In genomic region chr9:117679425-117679824, GRCh38 we compare ENCODE assay signal across 26 cellular contexts. TPM values are rescaled to one million over a fixed set of nuclear protein-coding genes. Genes with fewer than 3 reads are reported as not detected.
DNase-seq lines count a peak whose midpoint lies in the region; FAIRE-seq and TF ChIP-seq lines count a peak whose summit lies in the region.
"Had no signal": no experiment of that assay in that cellular context is flagged by ENCODE, and none has a peak within 500 bp of the region (broad histone marks: within the 10 kb centered on the region; RNA-seq: fewer than 3 reads in every experiment).

No MANE protein-coding gene starts in this region.

- peaks cover 4% of the 10 kb centered on the region; the same call in 1 of the 2 replicates for H3K9me2 ChIP-seq in GM23248 (ENCODE audit: insufficient read depth)
- H3K9me2 ChIP-seq in OCI-LY1 (ENCODE audit: low read depth, low read length) = no peaks in the 10 kb centered on the region

- peaks cover 2% of the 10 kb centered on the region for H3K27me3 Mint-ChIP-seq in endodermal cell (ENCODE audit: insufficient read depth)
- H3K27me3 Mint-ChIP-seq: stimulated activated naive CD8-positive, alpha-beta T cell treated with anti-CD3 and anti-CD28 coated beads, Interleukin-15, amount 100 ng/mL, for 72 hours had no signal

- H3K79me2 ChIP-seq in GM23248 (ENCODE audit: insufficient read depth) (no peaks in the 10 kb centered on the region), OCI-LY1 (ENCODE audit: insufficient read depth, low read length) (no peaks in the 10 kb centered on the region)
- H3K79me2 ChIP-seq: hepatocyte, parathyroid adenoma had no signal

- H3K4me1 Mint-ChIP-seq in endodermal cell = peaks cover 14% of the 10 kb centered on the region
- H3K4me1 Mint-ChIP-seq: nephron; stimulated activated naive CD8-positive, alpha-beta T cell treated with anti-CD3 and anti-CD28 coated beads, Interleukin-15, amount 100 ng/mL, for 72 hours had no signal

- H4K20me1 ChIP-seq in GM23248 (ENCODE audit: insufficient read depth) (no peaks in the 10 kb centered on the region), OCI-LY1 (ENCODE audit: insufficient read depth, low read length) (no peaks in the 10 kb centered on the region)

- no peak for TF ChIP-seq CTCF in OCI-LY1 (IDR thresholded peaks at IDR 0.05; ENCODE audit: low read length)
- no peak for TF ChIP-seq CTCF in endodermal cell (conservative IDR thresholded peaks at IDR 0.05)
- TF ChIP-seq CTCF in kidney (IDR thresholded peaks at IDR 0.05; ENCODE audit: borderline replicate concordance, extremely low read depth, insufficient read depth) = no peak

- in situ Hi-C loops in GM23248 (cut with MboI) = no loop called here

- no peaks in the 10 kb centered on the region for H3K36me3 ChIP-seq in GM23248 (ENCODE audit: low read depth)
- H3K36me3 ChIP-seq in OCI-LY1 (ENCODE audit: insufficient read depth, low read length) = no peaks in the 10 kb centered on the region
- H3K36me3 ChIP-seq in endodermal cell (ENCODE audit: control insufficient read depth, insufficient read depth, low read length) = no peaks in the 10 kb centered on the region
- H3K36me3 ChIP-seq in skeletal muscle satellite cell (ENCODE audit: insufficient read depth, low read length) = no peaks in the 10 kb centered on the region
- no peaks in the 10 kb centered on the region for H3K36me3 ChIP-seq in kidney (ENCODE audit: control insufficient read depth in 1 of 2, insufficient read depth in 2 of 2, low read length in 2 of 2)
- H3K36me3 ChIP-seq: left lung, right lobe of liver, tibial nerve had no signal

- intact Hi-C loops in kidney (cut with DNase I) = no loop called here

- H3K4me1 ChIP-seq in GM23248 (ENCODE audit: insufficient read depth) = peaks cover 38% of the 10 kb centered on the region
- H3K4me1 ChIP-seq in OCI-LY1 (ENCODE audit: insufficient read depth, low read length, severe bottlenecking) = no peaks in the 10 kb centered on the region
- H3K4me1 ChIP-seq in endodermal cell (ENCODE audit: control insufficient read depth, insufficient read depth, low read length) = peaks cover 6% of the 10 kb centered on the region
- H3K4me1 ChIP-seq in skeletal muscle satellite cell (ENCODE audit: control insufficient read depth, insufficient read depth, low read length) = peaks cover 31% of the 10 kb centered on the region
- H3K4me1 ChIP-seq in kidney (ENCODE audit: control insufficient read depth in 1 of 2, insufficient read depth in 1 of 2, low read depth in 1 of 2, low read length in 2 of 2) = no peaks in the 10 kb centered on the region
- H3K4me1 ChIP-seq: parathyroid adenoma, right lobe of liver had no signal

- H3K27me3 ChIP-seq in GM23248 (replicated peaks; ENCODE audit: insufficient read depth) (no peaks in the 10 kb centered on the region), OCI-LY1 (ENCODE audit: insufficient read depth, low read length) (no peaks in the 10 kb centered on the region), endodermal cell (ENCODE audit: control insufficient read depth, insufficient read depth, low read length, poor library complexity, severe bottlenecking) (no peaks in the 10 kb centered on the region), skeletal muscle satellite cell (ENCODE audit: control insufficient read depth, insufficient read depth, low read length) (no peaks in the 10 kb centered on the region)
- H3K27me3 ChIP-seq: left lung, right lobe of liver, tibial nerve had no signal

- H3K4me3 ChIP-seq in GM23248 (0 out of 2 replicates have a peak overlapping the region, but pooled peaks have one; percentile 7), OCI-LY1 (ENCODE audit: low read depth, low read length, poor library complexity, severe bottlenecking) (no peak overlapping the region), endodermal cell (ENCODE audit: low read length) (peak overlapping the region; percentile 16), skeletal muscle satellite cell (ENCODE audit: low read length) (no peak overlapping the region), kidney (ENCODE audit: low read length in 2 of 2) (no peak overlapping the region)
- H3K4me3 ChIP-seq: hepatocyte, left lung, right lobe of liver, SK-N-MC, tibial nerve had no signal

- no peak overlapping the region for H3K27ac Mint-ChIP-seq in endodermal cell
- H3K27ac Mint-ChIP-seq: CD8-positive, alpha-beta T cell; nephron; stimulated activated naive CD8-positive, alpha-beta T cell treated with anti-CD3 and anti-CD28 coated beads, Interleukin-15, amount 100 ng/mL, for 72 hours had no signal

- H3K9me3 Mint-ChIP-seq in endodermal cell = peaks cover 8% of the 10 kb centered on the region
- H3K9me3 Mint-ChIP-seq: activated T-cell treated with anti-CD3 and anti-CD28 coated beads, Interleukin-2, amount 50 U/mL, for 4 hours; CD8-positive, alpha-beta T cell; nephron had no signal

- 64 to 77% methylated on average over 2 of the region's 2 CpGs for WGBS in GM23248 (ENCODE audit: low coverage in 1 of 2, low lambda C conversion rate in 2 of 2, missing lambda C conversion rate in 2 of 2), 2 experiments
- 94 to 100% methylated on average over 2 of the region's 2 CpGs for WGBS in endodermal cell (ENCODE audit: insufficient coverage in 1 of 2, insufficient read length in 1 of 2), 2 experiments

- no peak overlapping the region for H3K27ac ChIP-seq in GM23248
- H3K27ac ChIP-seq in OCI-LY1 (ENCODE audit: low read depth, low read length, poor library complexity, severe bottlenecking) = no peak overlapping the region
- H3K27ac ChIP-seq in endodermal cell (ENCODE audit: low read depth, low read length) = no peak overlapping the region
- H3K27ac ChIP-seq in kidney (ENCODE audit: low read depth in 2 of 2, low read length in 2 of 2) = peak overlapping the region in 1 of 2 donors; percentile 32
- H3K27ac ChIP-seq: hepatocyte, parathyroid adenoma, right lobe of liver, SK-N-MC had no signal

- DNase-seq in GM23248 (no peak), endodermal cell (no peak), cerebellar cortex (ENCODE audit: low spot score) (no peak), NCI-H1436 treated with DMSO at 0.1 percent for 48 hours (lab: John Stamatoyannopoulos, UW) (no peak), kidney (no peak)
- DNase-seq: activated CD4-positive, alpha-beta T cell treated with anti-CD3 and anti-CD28 coated beads for 4 hours; activated naive CD4-positive, alpha-beta T cell treated with Interleukin-2 at 50 U/mL for 16 hours; activated T-cell treated with anti-CD3 and anti-CD28 coated beads, Interleukin-2, amount 50 U/mL, for 4 hours; amniotic stem cell; CD8-positive, alpha-beta T cell; KBM-7; left lung; NCI-H2171 treated with DMSO at 0.1 percent for 48 hours; NCI-H524; right lobe of liver; stimulated activated naive CD8-positive, alpha-beta T cell treated with anti-CD3 and anti-CD28 coated beads, Interleukin-15, amount 100 ng/mL, for 72 hours had no signal

- no peak for FAIRE-seq in kidney (lab: Jason Lieb, UNC)
- FAIRE-seq: bronchial epithelial cell, H1, HTR-8/SVneo had no signal

- H3K4me2 ChIP-seq in GM23248 (ENCODE audit: unreplicated experiment) (peak overlapping the region; percentile 23), OCI-LY1 (ENCODE audit: low read length) (peak overlapping the region; percentile 25; the same call in 1 of the 2 replicates), skeletal muscle satellite cell (ENCODE audit: low read length) (peak overlapping the region; percentile 50)
- H3K4me2 ChIP-seq: hepatocyte had no signal

- H3F3A ChIP-seq in GM23248 (ENCODE audit: insufficient read depth) (peaks cover 22% of the 10 kb centered on the region; the same call in 1 of the 2 replicates), OCI-LY1 (ENCODE audit: insufficient read depth, low read length) (no peaks in the 10 kb centered on the region)

- no peak overlapping the region for H3K9ac ChIP-seq in GM23248
- no peak overlapping the region for H3K9ac ChIP-seq in OCI-LY1 (ENCODE audit: low read length)
- no peak overlapping the region for H3K9ac ChIP-seq in endodermal cell (ENCODE audit: extremely low read depth, low read length, poor library complexity, severe bottlenecking)
- H3K9ac ChIP-seq in skeletal muscle satellite cell (ENCODE audit: low read depth, low read length) = no peak overlapping the region
- no peak overlapping the region for H3K9ac ChIP-seq in kidney (ENCODE audit: low read length in 2 of 2)
- H3K9ac ChIP-seq: parathyroid adenoma had no signal

- H3K9me3 ChIP-seq in GM23248 (ENCODE audit: low read depth) (no peaks in the 10 kb centered on the region), OCI-LY1 (ENCODE audit: low read length) (no peaks in the 10 kb centered on the region), endodermal cell (ENCODE audit: control insufficient read depth, low read length) (peaks cover 17% of the 10 kb centered on the region), skeletal muscle satellite cell (replicated peaks; ENCODE audit: low read length) (no peaks in the 10 kb centered on the region), kidney (ENCODE audit: control insufficient read depth in 1 of 2, low read length in 2 of 2) (no peaks in the 10 kb centered on the region)
- H3K9me3 ChIP-seq: right lobe of liver, tibial nerve had no signal

- H3K36me3 Mint-ChIP-seq in endodermal cell (ENCODE audit: low read depth) = no peaks in the 10 kb centered on the region
- H3K36me3 Mint-ChIP-seq: CD8-positive, alpha-beta T cell had no signal

- peak overlapping the region; percentile 38; the same call in 1 of the 2 replicates for H2AFZ ChIP-seq in GM23248
- no peak overlapping the region for H2AFZ ChIP-seq in OCI-LY1 (ENCODE audit: low read length)
- H2AFZ ChIP-seq: hepatocyte, parathyroid adenoma had no signal

- no peak overlapping the region for H3K4me3 Mint-ChIP-seq in endodermal cell
- H3K4me3 Mint-ChIP-seq: activated T-cell treated with anti-CD3 and anti-CD28 coated beads, Interleukin-2, amount 50 U/mL, for 4 hours; CD8-positive, alpha-beta T cell; nephron; stimulated activated naive CD8-positive, alpha-beta T cell treated with anti-CD3 and anti-CD28 coated beads, Interleukin-15, amount 100 ng/mL, for 72 hours had no signal

RNA-seq across cellular contexts. Expression of gene TLR4, which starts 24.8 kb away (rescaled TPM):
- total RNA-seq in GM23248 (2014; rRNA removed; shearing (Covaris generic)) = 11.9 and 13.8 TPM in 2 replicates
- polyA plus RNA-seq in GM23248 (2016; fragmentation: Nextera tagmentation; extraction: Ambion mirVana) = 5.1 TPM in 2 replicates
- under 1 TPM in 1 of 2 donors, not detected in 1; 0.07 TPM for total RNA-seq in endodermal cell
- polyA plus RNA-seq in endodermal cell (2013, experiment 1 of 2) = 1.1 TPM
- 1.8 TPM for polyA plus RNA-seq in endodermal cell (2013, experiment 2 of 2)
- total RNA-seq in skeletal muscle satellite cell (2012; rRNA removed) = 7.2 and 9.6 TPM in 2 replicates
- 33.4 TPM for total RNA-seq in kidney
- 5.8 TPM for polyA plus RNA-seq in kidney (ENCODE audit: insufficient read depth, low read depth, low replicate concordance)

Comparison
In these comparisons a context has a peak if more than half of its experiments do, and no peak if none do; other contexts are left out.
1. H3K4me3 ChIP-seq: peak in GM23248 (single experiment) and endodermal cell (single experiment); none in OCI-LY1 (single experiment), skeletal muscle satellite cell (single experiment) and kidney (0 of 2).
2. RNA of gene TLR4, which starts 24.8 kb away (total RNA-seq): 33.4 TPM in kidney (single experiment) and 11.9 to 13.8 TPM in GM23248; 0.07 TPM in endodermal cell; every median in the first group is over 10 times any median in the second.
3. Peak in every context shown above with its lines, with median percentiles within 50 percentile points of each other: H3K4me2 ChIP-seq.